1 cellular context compared by ENCODE assay signal in genomic region chr6:75444899-75445298, GRCh38.
TF ChIP-seq lines count a peak whose summit lies in the region.

No MANE protein-coding gene starts in this region.

TF ChIP-seq in GM23338, 12 proteins besides CTCF, POLR2A, EP300 and RAD21 (continued from another document):
- TF ChIP-seq ZNF462 (CRISPR knock-in tag; IDR thresholded peaks at IDR 0.05) (no peak), JUNB (IDR thresholded peaks at IDR 0.05; ENCODE audit: unreplicated experiment) (no peak), REST (IDR thresholded peaks at IDR 0.05; ENCODE audit: unreplicated experiment) (no peak)
